1 cellular context compared by ENCODE assay signal in genomic region chr19:44611812-44612295, GRCh38.
TF ChIP-seq lines count a peak whose summit lies in the region.

No MANE protein-coding gene starts in this region.

TF ChIP-seq in HepG2, 621 proteins besides CTCF, POLR2A, EP300 and RAD21 (continued from another document and continues in another):
- peak; percentile 15; the same call in 1 of the 2 replicates for TF ChIP-seq ATF2 (CRISPR knock-in tag; IDR thresholded peaks at IDR 0.05)
- no peak for TF ChIP-seq ZNF564 (CRISPR knock-in tag; IDR thresholded peaks at IDR 0.05)
- no peak for TF ChIP-seq ZNF234 (CRISPR knock-in tag; conservative IDR thresholded peaks at IDR 0.05)
- no peak for TF ChIP-seq ZNF530 (CRISPR knock-in tag; IDR thresholded peaks at IDR 0.05; ENCODE audit: low read depth)
- no peak for TF ChIP-seq ZNF713 (CRISPR knock-in tag; IDR thresholded peaks at IDR 0.05)
- TF ChIP-seq BCL6 (CRISPR knock-in tag; IDR thresholded peaks at IDR 0.05) = peak; percentile 95
- TF ChIP-seq CHD4 (IDR thresholded peaks at IDR 0.05; ENCODE audit: borderline replicate concordance, low read length) = no peak
- TF ChIP-seq, protein P1, sequence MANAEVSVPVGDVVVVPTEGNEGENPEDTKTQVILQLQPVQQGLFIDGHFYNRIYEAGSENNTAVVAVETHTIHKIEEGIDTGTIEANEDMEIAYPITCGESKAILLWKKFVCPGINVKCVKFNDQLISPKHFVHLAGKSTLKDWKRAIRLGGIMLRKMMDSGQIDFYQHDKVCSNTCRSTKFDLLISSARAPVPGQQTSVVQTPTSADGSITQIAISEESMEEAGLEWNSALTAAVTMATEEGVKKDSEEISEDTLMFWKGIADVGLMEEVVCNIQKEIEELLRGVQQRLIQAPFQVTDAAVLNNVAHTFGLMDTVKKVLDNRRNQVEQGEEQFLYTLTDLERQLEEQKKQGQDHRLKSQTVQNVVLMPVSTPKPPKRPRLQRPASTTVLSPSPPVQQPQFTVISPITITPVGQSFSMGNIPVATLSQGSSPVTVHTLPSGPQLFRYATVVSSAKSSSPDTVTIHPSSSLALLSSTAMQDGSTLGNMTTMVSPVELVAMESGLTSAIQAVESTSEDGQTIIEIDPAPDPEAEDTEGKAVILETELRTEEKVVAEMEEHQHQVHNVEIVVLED (CRISPR knock-in tag; IDR thresholded peaks at IDR 0.05; ENCODE audit: borderline replicate concordance) = no peak
- TF ChIP-seq ZNF12 (CRISPR knock-in tag; IDR thresholded peaks at IDR 0.05) = no peak
- TF ChIP-seq, protein P2, sequence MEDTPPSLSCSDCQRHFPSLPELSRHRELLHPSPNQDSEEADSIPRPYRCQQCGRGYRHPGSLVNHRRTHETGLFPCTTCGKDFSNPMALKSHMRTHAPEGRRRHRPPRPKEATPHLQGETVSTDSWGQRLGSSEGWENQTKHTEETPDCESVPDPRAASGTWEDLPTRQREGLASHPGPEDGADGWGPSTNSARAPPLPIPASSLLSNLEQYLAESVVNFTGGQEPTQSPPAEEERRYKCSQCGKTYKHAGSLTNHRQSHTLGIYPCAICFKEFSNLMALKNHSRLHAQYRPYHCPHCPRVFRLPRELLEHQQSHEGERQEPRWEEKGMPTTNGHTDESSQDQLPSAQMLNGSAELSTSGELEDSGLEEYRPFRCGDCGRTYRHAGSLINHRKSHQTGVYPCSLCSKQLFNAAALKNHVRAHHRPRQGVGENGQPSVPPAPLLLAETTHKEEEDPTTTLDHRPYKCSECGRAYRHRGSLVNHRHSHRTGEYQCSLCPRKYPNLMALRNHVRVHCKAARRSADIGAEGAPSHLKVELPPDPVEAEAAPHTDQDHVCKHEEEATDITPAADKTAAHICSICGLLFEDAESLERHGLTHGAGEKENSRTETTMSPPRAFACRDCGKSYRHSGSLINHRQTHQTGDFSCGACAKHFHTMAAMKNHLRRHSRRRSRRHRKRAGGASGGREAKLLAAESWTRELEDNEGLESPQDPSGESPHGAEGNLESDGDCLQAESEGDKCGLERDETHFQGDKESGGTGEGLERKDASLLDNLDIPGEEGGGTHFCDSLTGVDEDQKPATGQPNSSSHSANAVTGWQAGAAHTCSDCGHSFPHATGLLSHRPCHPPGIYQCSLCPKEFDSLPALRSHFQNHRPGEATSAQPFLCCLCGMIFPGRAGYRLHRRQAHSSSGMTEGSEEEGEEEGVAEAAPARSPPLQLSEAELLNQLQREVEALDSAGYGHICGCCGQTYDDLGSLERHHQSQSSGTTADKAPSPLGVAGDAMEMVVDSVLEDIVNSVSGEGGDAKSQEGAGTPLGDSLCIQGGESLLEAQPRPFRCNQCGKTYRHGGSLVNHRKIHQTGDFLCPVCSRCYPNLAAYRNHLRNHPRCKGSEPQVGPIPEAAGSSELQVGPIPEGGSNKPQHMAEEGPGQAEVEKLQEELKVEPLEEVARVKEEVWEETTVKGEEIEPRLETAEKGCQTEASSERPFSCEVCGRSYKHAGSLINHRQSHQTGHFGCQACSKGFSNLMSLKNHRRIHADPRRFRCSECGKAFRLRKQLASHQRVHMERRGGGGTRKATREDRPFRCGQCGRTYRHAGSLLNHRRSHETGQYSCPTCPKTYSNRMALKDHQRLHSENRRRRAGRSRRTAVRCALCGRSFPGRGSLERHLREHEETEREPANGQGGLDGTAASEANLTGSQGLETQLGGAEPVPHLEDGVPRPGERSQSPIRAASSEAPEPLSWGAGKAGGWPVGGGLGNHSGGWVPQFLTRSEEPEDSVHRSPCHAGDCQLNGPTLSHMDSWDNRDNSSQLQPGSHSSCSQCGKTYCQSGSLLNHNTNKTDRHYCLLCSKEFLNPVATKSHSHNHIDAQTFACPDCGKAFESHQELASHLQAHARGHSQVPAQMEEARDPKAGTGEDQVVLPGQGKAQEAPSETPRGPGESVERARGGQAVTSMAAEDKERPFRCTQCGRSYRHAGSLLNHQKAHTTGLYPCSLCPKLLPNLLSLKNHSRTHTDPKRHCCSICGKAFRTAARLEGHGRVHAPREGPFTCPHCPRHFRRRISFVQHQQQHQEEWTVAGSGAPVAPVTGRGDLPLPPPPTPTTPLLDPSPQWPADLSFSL (CRISPR knock-in tag; IDR thresholded peaks at IDR 0.05) = no peak
- peak; percentile 74 for TF ChIP-seq RARA (CRISPR knock-in tag; IDR thresholded peaks at IDR 0.05)
- TF ChIP-seq, protein P3, sequence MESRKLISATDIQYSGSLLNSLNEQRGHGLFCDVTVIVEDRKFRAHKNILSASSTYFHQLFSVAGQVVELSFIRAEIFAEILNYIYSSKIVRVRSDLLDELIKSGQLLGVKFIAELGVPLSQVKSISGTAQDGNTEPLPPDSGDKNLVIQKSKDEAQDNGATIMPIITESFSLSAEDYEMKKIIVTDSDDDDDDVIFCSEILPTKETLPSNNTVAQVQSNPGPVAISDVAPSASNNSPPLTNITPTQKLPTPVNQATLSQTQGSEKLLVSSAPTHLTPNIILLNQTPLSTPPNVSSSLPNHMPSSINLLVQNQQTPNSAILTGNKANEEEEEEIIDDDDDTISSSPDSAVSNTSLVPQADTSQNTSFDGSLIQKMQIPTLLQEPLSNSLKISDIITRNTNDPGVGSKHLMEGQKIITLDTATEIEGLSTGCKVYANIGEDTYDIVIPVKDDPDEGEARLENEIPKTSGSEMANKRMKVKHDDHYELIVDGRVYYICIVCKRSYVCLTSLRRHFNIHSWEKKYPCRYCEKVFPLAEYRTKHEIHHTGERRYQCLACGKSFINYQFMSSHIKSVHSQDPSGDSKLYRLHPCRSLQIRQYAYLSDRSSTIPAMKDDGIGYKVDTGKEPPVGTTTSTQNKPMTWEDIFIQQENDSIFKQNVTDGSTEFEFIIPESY (CRISPR knock-in tag; IDR thresholded peaks at IDR 0.05) = no peak
- TF ChIP-seq MZF1 (CRISPR knock-in tag; IDR thresholded peaks at IDR 0.05; ENCODE audit: borderline replicate concordance) = no peak
- 0 out of 2 replicates have a peak, but pooled peaks have one; percentile 17 for TF ChIP-seq ZBTB7B (CRISPR knock-in tag; IDR thresholded peaks at IDR 0.05)
- TF ChIP-seq, protein P4, sequence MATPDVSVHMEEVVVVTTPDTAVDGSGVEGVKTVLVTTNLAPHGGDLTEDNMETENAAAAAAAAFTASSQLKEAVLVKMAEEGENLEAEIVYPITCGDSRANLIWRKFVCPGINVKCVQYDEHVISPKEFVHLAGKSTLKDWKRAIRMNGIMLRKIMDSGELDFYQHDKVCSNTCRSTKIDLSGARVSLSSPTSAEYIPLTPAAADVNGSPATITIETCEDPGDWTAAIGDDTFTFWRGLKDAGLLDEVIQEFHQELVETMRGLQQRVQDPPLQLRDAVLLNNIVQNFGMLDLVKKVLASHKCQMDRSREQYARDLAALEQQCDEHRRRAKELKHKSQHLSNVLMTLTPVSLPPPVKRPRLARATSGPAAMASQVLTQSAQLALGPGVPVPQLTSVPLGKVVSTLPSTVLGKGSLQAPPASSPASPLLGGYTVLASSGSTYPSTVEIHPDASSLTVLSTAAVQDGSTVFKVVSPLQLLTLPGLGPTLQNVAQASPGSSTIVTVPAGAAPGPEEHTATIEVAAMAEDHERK (CRISPR knock-in tag; IDR thresholded peaks at IDR 0.05; ENCODE audit: low read depth) = no peak
- TF ChIP-seq ZNF768 (CRISPR knock-in tag; IDR thresholded peaks at IDR 0.05) = no peak
- no peak for TF ChIP-seq SNRNP70 (IDR thresholded peaks at IDR 0.05; ENCODE audit: low read depth, low read length)
- TF ChIP-seq ZNF451 (CRISPR knock-in tag; IDR thresholded peaks at IDR 0.05) = no peak
- no peak for TF ChIP-seq FOXK2 (IDR thresholded peaks at IDR 0.05)
- TF ChIP-seq ATF7 (IDR thresholded peaks at IDR 0.05) = no peak
- TF ChIP-seq ATF7 (CRISPR knock-in tag; IDR thresholded peaks at IDR 0.05) = no peak
- peak; percentile 78; the same call in 1 of the 2 replicates for TF ChIP-seq NCOR1 (IDR thresholded peaks at IDR 0.05; ENCODE audit: borderline replicate concordance, low read length)
- TF ChIP-seq ZZZ3 (CRISPR knock-in tag; IDR thresholded peaks at IDR 0.05; ENCODE audit: borderline replicate concordance) = no peak
- TF ChIP-seq ZNF800 (CRISPR knock-in tag; IDR thresholded peaks at IDR 0.05) = no peak
- no peak for TF ChIP-seq MBD4 (IDR thresholded peaks at IDR 0.05; ENCODE audit: borderline replicate concordance, low read length)
- no peak; a peak in 1 of 4 replicates for TF ChIP-seq REST (IDR thresholded peaks at IDR 0.05; ENCODE audit: borderline replicate concordance in 1 of 2, low read depth in 1 of 2, low read length in 2 of 2)
- TF ChIP-seq CBFB (CRISPR knock-in tag; IDR thresholded peaks at IDR 0.05) = no peak
- no peak for TF ChIP-seq HMGXB3 (CRISPR knock-in tag; IDR thresholded peaks at IDR 0.05; ENCODE audit: borderline replicate concordance)
